ENCODE assay signal across 21 cellular contexts in the genomic region with DNA sequence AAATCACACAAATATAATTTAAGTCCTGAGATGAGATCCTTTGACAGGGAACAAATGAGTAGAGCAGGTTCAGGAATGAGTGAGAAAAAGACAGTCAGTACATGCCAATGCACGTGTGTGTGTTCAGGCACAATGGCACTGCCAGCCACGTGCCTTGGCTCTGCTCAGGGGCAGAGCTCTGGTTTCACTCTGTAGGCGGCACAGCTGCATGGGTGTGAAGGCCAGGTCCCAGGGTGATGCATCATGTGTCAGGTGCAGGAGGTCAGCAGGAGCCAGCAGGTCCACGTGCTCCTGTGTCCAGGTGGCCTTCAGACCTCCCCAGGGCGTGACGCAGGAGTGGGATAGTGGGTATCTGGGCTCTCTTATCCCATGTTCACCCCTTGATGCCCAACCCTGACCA.
"Had no signal": no experiment of that assay in that cellular context is flagged by ENCODE, and none has a peak within 500 bp of the region (broad histone marks: within the 10 kb centered on the region; RNA-seq: fewer than 3 reads in every experiment).

No MANE protein-coding gene starts in this region.

- H3K27ac Mint-ChIP-seq: activated B cell treated with CpG ODN at 0.5 μM for 24 hours; activated CD8-positive, alpha-beta memory T cell treated with anti-CD3 and anti-CD28 coated beads, Interleukin-2, amount 10 ng/mL, durations not matched to agents 7 days and 5 days; activated CD8-positive, alpha-beta T cell treated with anti-CD3 and anti-CD28 coated beads, Interleukin-2, amount 10 ng/mL, durations not matched to agents 7 days and 5 days; activated naive CD4-positive, alpha-beta T cell treated with anti-CD3 and anti-CD28 coated beads, Interleukin-2, amount 50 U/mL, for 24 hours; activated naive CD8-positive, alpha-beta T cell treated with anti-CD3 and anti-CD28 coated beads, Interleukin-2, amount 50 U/mL, for 24 hours; activated T-helper 2 cell treated with anti-CD3 and anti-CD28 coated beads, Interferon-gamma antibody, Interleukin-2, Interleukin-4, amounts not matched to agents 10 μg/mL and 5 μg/mL and 100 μg/mL, durations not matched to agents 14 hours and 24 hours and 36 hours; naive thymus-derived CD4-positive, alpha-beta T cell; T-helper 2 cell treated with Interferon-gamma antibody and Interleukin-4, amounts not matched to agents 5 μg/mL and 100 μg/mL, for 36 hours had no signal

- H3K27me3 ChIP-seq: heart left ventricle, pancreas, right atrium auricular region, tibial nerve had no signal

- H3K9me3 Mint-ChIP-seq: activated B cell treated with CpG ODN at 0.5 μM for 24 hours; activated naive CD4-positive, alpha-beta T cell treated with anti-CD3 and anti-CD28 coated beads, Interleukin-2, amount 50 U/mL, for 24 hours; activated naive CD8-positive, alpha-beta T cell treated with anti-CD3 and anti-CD28 coated beads, Interleukin-2, amount 50 U/mL, for 24 hours; activated T-helper 2 cell treated with anti-CD3 and anti-CD28 coated beads, Interferon-gamma antibody, Interleukin-2, Interleukin-4, amounts not matched to agents 10 μg/mL and 5 μg/mL and 100 μg/mL, durations not matched to agents 14 hours and 24 hours and 36 hours; T-helper 2 cell treated with Interferon-gamma antibody and Interleukin-4, amounts not matched to agents 5 μg/mL and 100 μg/mL, for 36 hours had no signal

- H3K27ac ChIP-seq: heart left ventricle, pancreas, prostate gland, right atrium auricular region, tibial nerve had no signal

- H3K4me3 ChIP-seq: heart left ventricle, pancreas, prostate gland, right atrium auricular region, tibial nerve had no signal

- DNase-seq: activated B cell treated with CpG ODN at 0.5 μM for 24 hours; activated CD4-positive, alpha-beta T cell treated with anti-CD3 and anti-CD28 coated beads, Interleukin-2, amount 50 U/mL, for 1 hour; activated CD8-positive, alpha-beta memory T cell treated with anti-CD3 and anti-CD28 coated beads, Interleukin-2, amount 10 ng/mL, durations not matched to agents 7 days and 5 days; activated CD8-positive, alpha-beta T cell treated with anti-CD3 and anti-CD28 coated beads, Interleukin-2, amount 10 ng/mL, durations not matched to agents 7 days and 5 days; activated naive CD8-positive, alpha-beta T cell treated with anti-CD3 and anti-CD28 coated beads, Interleukin-2, amount 50 U/mL, for 24 hours; activated T-cell treated with anti-CD3 and anti-CD28 coated beads, Interleukin-2, amount 50 U/mL, for 48 hours; effector CD8-positive, alpha-beta T cell; heart left ventricle; left ventricle myocardium superior; naive thymus-derived CD4-positive, alpha-beta T cell; stimulated activated CD4-positive, alpha-beta T cell treated with anti-CD3 and anti-CD28 coated beads, Interleukin-15, amount 100 ng/mL, for 24 hours; stimulated activated CD4-positive, alpha-beta T cell treated with anti-CD3 and anti-CD28 coated beads, Interleukin-2, amount 100 ng/mL, for 24 hours; stimulated activated naive CD4-positive, alpha-beta T cell treated with Interleukin-2 at 50 U/mL for 16 hours; T-helper 1 cell had no signal

- H3K4me3 Mint-ChIP-seq: activated B cell treated with CpG ODN at 0.5 μM for 24 hours; activated CD8-positive, alpha-beta memory T cell treated with anti-CD3 and anti-CD28 coated beads, Interleukin-2, amount 10 ng/mL, durations not matched to agents 7 days and 5 days; activated CD8-positive, alpha-beta T cell treated with anti-CD3 and anti-CD28 coated beads, Interleukin-2, amount 10 ng/mL, durations not matched to agents 7 days and 5 days; activated naive CD4-positive, alpha-beta T cell treated with anti-CD3 and anti-CD28 coated beads, Interleukin-2, amount 50 U/mL, for 24 hours; activated naive CD8-positive, alpha-beta T cell treated with anti-CD3 and anti-CD28 coated beads, Interleukin-2, amount 50 U/mL, for 24 hours; naive thymus-derived CD4-positive, alpha-beta T cell; T-helper 2 cell treated with Interferon-gamma antibody and Interleukin-4, amounts not matched to agents 5 μg/mL and 100 μg/mL, for 36 hours had no signal

- H3K36me3 Mint-ChIP-seq: activated CD8-positive, alpha-beta memory T cell treated with anti-CD3 and anti-CD28 coated beads, Interleukin-2, amount 10 ng/mL, durations not matched to agents 7 days and 5 days; activated naive CD4-positive, alpha-beta T cell treated with anti-CD3 and anti-CD28 coated beads, Interleukin-2, amount 50 U/mL, for 24 hours; naive thymus-derived CD4-positive, alpha-beta T cell had no signal

- H3K9me3 ChIP-seq: heart left ventricle, pancreas, prostate gland, right atrium auricular region, tibial nerve had no signal

- ATAC-seq: activated CD8-positive, alpha-beta memory T cell treated with anti-CD3 and anti-CD28 coated beads, Interleukin-2, amount 10 ng/mL, durations not matched to agents 7 days and 5 days; activated CD8-positive, alpha-beta T cell treated with anti-CD3 and anti-CD28 coated beads, Interleukin-2, amount 10 ng/mL, durations not matched to agents 7 days and 5 days; activated naive CD8-positive, alpha-beta T cell treated with anti-CD3 and anti-CD28 coated beads, Interleukin-2, amount 50 U/mL, for 24 hours; heart left ventricle; left ventricle myocardium superior; naive thymus-derived CD4-positive, alpha-beta T cell had no signal

- H3K36me3 ChIP-seq: heart left ventricle, pancreas, prostate gland, right atrium auricular region, tibial nerve had no signal

- H3K4me1 Mint-ChIP-seq: activated B cell treated with CpG ODN at 0.5 μM for 24 hours; activated CD8-positive, alpha-beta memory T cell treated with anti-CD3 and anti-CD28 coated beads, Interleukin-2, amount 10 ng/mL, durations not matched to agents 7 days and 5 days; activated naive CD4-positive, alpha-beta T cell treated with anti-CD3 and anti-CD28 coated beads, Interleukin-2, amount 50 U/mL, for 24 hours; activated naive CD8-positive, alpha-beta T cell treated with anti-CD3 and anti-CD28 coated beads, Interleukin-2, amount 50 U/mL, for 24 hours; naive thymus-derived CD4-positive, alpha-beta T cell had no signal

- H3K4me1 ChIP-seq: heart left ventricle, pancreas, prostate gland, right atrium auricular region, tibial nerve had no signal
